In genomic region chr6:158751842-158752424, GRCh38 we compare ENCODE assay signal across 20 cellular contexts.
DNase-seq lines count a peak whose midpoint lies in the region; ATAC-seq and TF ChIP-seq lines count a peak whose summit lies in the region.
"Had no signal": no experiment of that assay in that cellular context is flagged by ENCODE, and none has a peak within 500 bp of the region (broad histone marks: within the 10 kb centered on the region; RNA-seq: fewer than 3 reads in every experiment).

No MANE protein-coding gene starts in this region.

- TF ChIP-seq CTCF in GM10248 (IDR thresholded peaks at IDR 0.05; ENCODE audit: control extremely low read depth, extremely low read depth, low read depth, missing control alignments) (no peak), glutamatergic neuron (IDR thresholded peaks at IDR 0.05; ENCODE audit: partially characterized antibody, unreplicated experiment) (no peak), nephron (IDR thresholded peaks at IDR 0.05; ENCODE audit: unreplicated experiment in 3 of 3) (no peak)

- H3K27me3 Mint-ChIP-seq in glutamatergic neuron (ENCODE audit: unreplicated experiment) (peaks cover 10% of the 10 kb centered on the region), nephron (ENCODE audit: low read depth) (peaks cover 7% of the 10 kb centered on the region)
- no peaks in the 10 kb centered on the region for H3K27me3 Mint-ChIP-seq in activated CD8-positive, alpha-beta T cell treated with anti-CD3 and anti-CD28 coated beads, Interleukin-2, amount 10 ng/mL, durations not matched to agents 7 days and 5 days (ENCODE audit: low read depth)
- H3K27me3 Mint-ChIP-seq: activated B cell treated with CpG ODN at 0.5 μM for 24 hours; activated CD4-positive, alpha-beta memory T cell treated with anti-CD3 and anti-CD28 coated beads, Interleukin-2, amount 10 ng/mL, durations not matched to agents 7 days and 5 days; activated T-cell treated with anti-CD3 and anti-CD28 coated beads, Interleukin-2, amount 50 U/mL, for 24 hours; type B pancreatic cell had no signal

- H3K9me3 Mint-ChIP-seq in glutamatergic neuron (ENCODE audit: unreplicated experiment) (peaks cover 22% of the 10 kb centered on the region), nephron (no peaks in the 10 kb centered on the region)
- no peaks in the 10 kb centered on the region for H3K9me3 Mint-ChIP-seq in activated CD8-positive, alpha-beta T cell treated with anti-CD3 and anti-CD28 coated beads, Interleukin-2, amount 10 ng/mL, durations not matched to agents 7 days and 5 days (ENCODE audit: insufficient read depth)
- H3K9me3 Mint-ChIP-seq: activated B cell treated with CpG ODN at 0.5 μM for 24 hours; activated CD4-positive, alpha-beta memory T cell treated with anti-CD3 and anti-CD28 coated beads, Interleukin-2, amount 10 ng/mL, durations not matched to agents 7 days and 5 days; activated T-cell treated with anti-CD3 and anti-CD28 coated beads, Interleukin-2, amount 50 U/mL, for 24 hours; type B pancreatic cell had no signal

- CTCF ChIA-PET in GM10248 (lab: Yijun Ruan, JAX), result no interaction called here
- CTCF ChIA-PET in activated CD8-positive, alpha-beta T cell treated with anti-CD3 and anti-CD28 coated beads, Interleukin-2, amount 10 ng/mL, durations not matched to agents 7 days and 5 days (lab: Charles Lee), result no interaction called here

- POLR2A ChIA-PET in GM10248 (lab: Yijun Ruan, JAX), result no interaction called here
- POLR2A ChIA-PET in activated CD8-positive, alpha-beta T cell treated with anti-CD3 and anti-CD28 coated beads, Interleukin-2, amount 10 ng/mL, durations not matched to agents 7 days and 5 days (lab: Charles Lee), result no interaction called here

- peak overlapping the region; percentile 94 for H3K27ac Mint-ChIP-seq in glutamatergic neuron (ENCODE audit: unreplicated experiment)
- H3K27ac Mint-ChIP-seq in nephron, result peak overlapping the region; percentile 94 to 99 (median 98)
- no peak overlapping the region for H3K27ac Mint-ChIP-seq in activated CD8-positive, alpha-beta T cell treated with anti-CD3 and anti-CD28 coated beads, Interleukin-2, amount 10 ng/mL, durations not matched to agents 7 days and 5 days
- H3K27ac Mint-ChIP-seq: activated B cell treated with CpG ODN at 0.5 μM for 24 hours; activated CD4-positive, alpha-beta memory T cell treated with anti-CD3 and anti-CD28 coated beads, Interleukin-2, amount 10 ng/mL, durations not matched to agents 7 days and 5 days had no signal

- H3K36me3 Mint-ChIP-seq in glutamatergic neuron (ENCODE audit: unreplicated experiment) (no peaks in the 10 kb centered on the region), nephron (ENCODE audit: low read depth) (no peaks in the 10 kb centered on the region)
- H3K36me3 Mint-ChIP-seq in activated CD8-positive, alpha-beta T cell treated with anti-CD3 and anti-CD28 coated beads, Interleukin-2, amount 10 ng/mL, durations not matched to agents 7 days and 5 days (ENCODE audit: low read depth), result peaks cover 35% of the 10 kb centered on the region
- H3K36me3 Mint-ChIP-seq: type B pancreatic cell had no signal

- H3K4me1 Mint-ChIP-seq in glutamatergic neuron (ENCODE audit: low read depth, unreplicated experiment) (peaks cover 41% of the 10 kb centered on the region), nephron (peaks cover 45% of the 10 kb centered on the region)
- no peaks in the 10 kb centered on the region for H3K4me1 Mint-ChIP-seq in activated CD8-positive, alpha-beta T cell treated with anti-CD3 and anti-CD28 coated beads, Interleukin-2, amount 10 ng/mL, durations not matched to agents 7 days and 5 days (ENCODE audit: low read depth)
- H3K4me1 Mint-ChIP-seq: activated CD4-positive, alpha-beta memory T cell treated with anti-CD3 and anti-CD28 coated beads, Interleukin-2, amount 10 ng/mL, durations not matched to agents 7 days and 5 days had no signal

- DNase-seq in GM10248 (ENCODE audit: extremely low spot score) (peak; percentile 9), NCI-H2227 treated with DMSO at 0.1 percent for 48 hours (lab: John Stamatoyannopoulos, UW) (peak; percentile 52), glutamatergic neuron (no peak), foreskin melanocyte (no peak)
- no peak for DNase-seq in activated CD8-positive, alpha-beta T cell treated with anti-CD3 and anti-CD28 coated beads, Interleukin-2, amount 10 ng/mL, durations not matched to agents 7 days and 5 days
- DNase-seq: activated B cell treated with CpG ODN at 0.5 μM for 24 hours; activated CD4-positive, alpha-beta memory T cell treated with anti-CD3 and anti-CD28 coated beads, Interleukin-2, amount 10 ng/mL, durations not matched to agents 7 days and 5 days; activated naive CD4-positive, alpha-beta T cell treated with anti-CD3 and anti-CD28 coated beads, Interleukin-2, amount 50 U/mL, for 16 hours; activated T-cell treated with anti-CD3 and anti-CD28 coated beads, Interleukin-2, amount 50 U/mL, for 24 hours; aorta; Caco-2; EL; left lung; PC-3; stimulated activated CD4-positive, alpha-beta T cell treated with anti-CD3 and anti-CD28 coated beads, Interleukin-1b, Interleukin-23, amount 100 ng/mL, for 48 hours; stimulated activated naive CD8-positive, alpha-beta T cell treated with anti-CD3 and anti-CD28 coated beads, Interleukin-15, Interleukin-2, amounts not matched to agents 100 U/mL and 50 U/mL, for 24 hours had no signal

- ATAC-seq in activated CD8-positive, alpha-beta T cell treated with anti-CD3 and anti-CD28 coated beads, Interleukin-2, amount 10 ng/mL, durations not matched to agents 7 days and 5 days, result no peak
- ATAC-seq in GM21423 (IDR thresholded peaks at IDR 0.05; ENCODE audit: unreplicated experiment) (no peak), GM19351 (IDR thresholded peaks at IDR 0.05; ENCODE audit: unreplicated experiment) (no peak)
- ATAC-seq: left lung; PC-3; stimulated activated naive CD8-positive, alpha-beta T cell treated with anti-CD3 and anti-CD28 coated beads, Interleukin-15, Interleukin-2, amounts not matched to agents 100 U/mL and 50 U/mL, for 24 hours had no signal

- H3K4me3 Mint-ChIP-seq in glutamatergic neuron (ENCODE audit: unreplicated experiment) (peak overlapping the region; percentile 11), nephron (peak overlapping the region; percentile 63 to 72 (median 69))
- no peak overlapping the region for H3K4me3 Mint-ChIP-seq in activated CD8-positive, alpha-beta T cell treated with anti-CD3 and anti-CD28 coated beads, Interleukin-2, amount 10 ng/mL, durations not matched to agents 7 days and 5 days
- H3K4me3 Mint-ChIP-seq: activated B cell treated with CpG ODN at 0.5 μM for 24 hours; activated CD4-positive, alpha-beta memory T cell treated with anti-CD3 and anti-CD28 coated beads, Interleukin-2, amount 10 ng/mL, durations not matched to agents 7 days and 5 days; activated T-cell treated with anti-CD3 and anti-CD28 coated beads, Interleukin-2, amount 50 U/mL, for 24 hours; type B pancreatic cell had no signal

Comparison
In these comparisons a context has a peak if more than half of its experiments do, and no peak if none do; other contexts are left out.
1. DNase-seq: peak in GM10248 (single experiment) and NCI-H2227 treated with DMSO at 0.1 percent for 48 hours (single experiment); none in glutamatergic neuron (single experiment), activated CD8-positive, alpha-beta T cell treated with anti-CD3 and anti-CD28 coated beads, Interleukin-2, amount 10 ng/mL, durations not matched to agents 7 days and 5 days (single experiment) and foreskin melanocyte (single experiment).